Comparison of ENCODE assay signal across 7 cellular contexts in genomic region chr12:79373896-79374499, GRCh38.
DNase-seq lines count a peak whose midpoint lies in the region; ATAC-seq, FAIRE-seq and TF ChIP-seq lines count a peak whose summit lies in the region.

No MANE protein-coding gene starts in this region.

- ATAC-seq in GM18909 (IDR thresholded peaks at IDR 0.05; ENCODE audit: poor library complexity, unreplicated experiment) (peak; percentile 85), HG03175 (IDR thresholded peaks at IDR 0.05; ENCODE audit: unreplicated experiment) (peak; percentile 85)

- H2AFZ ChIP-seq in PC-9, result no peak overlapping the region

- no peaks in the 10 kb centered on the region for H3K4me1 ChIP-seq in PC-9 (replicated peaks; ENCODE audit: insufficient read depth)
- no peaks in the 10 kb centered on the region for H3K4me1 ChIP-seq in small intestine (ENCODE audit: control insufficient read depth in 2 of 2, insufficient read depth in 1 of 2, low read depth in 1 of 2, low read length in 1 of 2)

- H3K27ac ChIP-seq in PC-9, result no peak overlapping the region
- H3K27ac ChIP-seq in small intestine (ENCODE audit: low read depth in 1 of 2, low read length in 1 of 2), result no peak overlapping the region

- H3K4me3 ChIP-seq in PC-9, result no peak overlapping the region
- no peak overlapping the region for H3K4me3 ChIP-seq in epithelial cell of proximal tubule (ENCODE audit: low read depth, low read length)
- no peak overlapping the region for H3K4me3 ChIP-seq in small intestine (ENCODE audit: low read depth in 1 of 2, low read length in 2 of 2)

- no peaks in the 10 kb centered on the region for H3F3A ChIP-seq in PC-9 (ENCODE audit: insufficient read depth, low read depth)

- no TSS peak for BruUV-seq in PC-9 (replicated peaks; lab: Mats Ljungman, UMichigan)

- H3K27me3 ChIP-seq in PC-9 (ENCODE audit: insufficient read depth, low read depth) (no peaks in the 10 kb centered on the region), small intestine (ENCODE audit: control insufficient read depth in 2 of 2, insufficient read depth in 2 of 2, low read length in 2 of 2) (peaks cover 0 to 1% of the 10 kb centered on the region in 2 donors)

- intact Hi-C loops in PC-9 (cut with micrococcal nuclease; ENCODE audit: unreplicated experiment), result loop anchor here (10.0 kb wide), 2 partner anchors 1229 to 1369 kb away; no protein-coding TSS in a partner anchor

- H3K9me2 ChIP-seq in PC-9 (ENCODE audit: insufficient read depth), result no peaks in the 10 kb centered on the region

- peak; percentile 85 for TF ChIP-seq CTCF in PC-9 (conservative IDR thresholded peaks at IDR 0.05)
- TF ChIP-seq CTCF in epithelial cell of proximal tubule (conservative IDR thresholded peaks at IDR 0.05; ENCODE audit: low read depth, low read length), result peak; percentile 78

- no peak for FAIRE-seq in small intestine (lab: Jason Lieb, UNC)

- H4K20me1 ChIP-seq in PC-9 (ENCODE audit: insufficient read depth), result no peaks in the 10 kb centered on the region

- WGBS in small intestine, 3 donors, result 46 to 62% (median 48%) methylated on average over 5 of the region's 5 CpGs

- CTCF ChIA-PET in PC-9 (lab: Charles Lee), result no interaction called here

- no peaks in the 10 kb centered on the region for H3K36me3 ChIP-seq in PC-9 (ENCODE audit: low read depth)
- no peaks in the 10 kb centered on the region for H3K36me3 ChIP-seq in small intestine (ENCODE audit: control insufficient read depth in 2 of 2, insufficient read depth in 2 of 2, low read length in 2 of 2)

- no peak overlapping the region for H3K4me2 ChIP-seq in PC-9

- no peaks in the 10 kb centered on the region for H3K9me3 ChIP-seq in PC-9 (ENCODE audit: insufficient read depth, low read depth)
- no peaks in the 10 kb centered on the region for H3K9me3 ChIP-seq in small intestine (ENCODE audit: control insufficient read depth, low read depth)

- POLR2A ChIA-PET in PC-9 (lab: Charles Lee; ENCODE audit: unreplicated experiment), result no interaction called here

- no peaks in the 10 kb centered on the region for H3K79me2 ChIP-seq in PC-9 (ENCODE audit: low read depth)

- DNase-seq in Daoy (ENCODE audit: low read depth) (peak; percentile 39), PC-9 (peak in 1 of 2 experiments; percentile 33), epithelial cell of proximal tubule (ENCODE audit: low read depth) (no peak), small intestine (peak; percentile 16)
- DNase-seq in stimulated activated naive CD4-positive, alpha-beta T cell treated with Interleukin-2 at 50 U/mL for 16 hours (lab: John Stamatoyannopoulos, UW), result no peak

Comparison
In these comparisons a context has a peak if more than half of its experiments do, and no peak if none do; other contexts are left out.
1. DNase-seq: peak in Daoy (single experiment) and small intestine (single experiment); none in epithelial cell of proximal tubule (single experiment) and stimulated activated naive CD4-positive, alpha-beta T cell treated with Interleukin-2 at 50 U/mL for 16 hours (single experiment).